In genomic region chr10:50438049-50438936, GRCh38 we compare ENCODE assay signal across 1 cellular context.
A peak's percentile ranks its signal among the peaks of the same experiment; 100 is the strongest.
TF ChIP-seq lines count a peak whose summit lies in the region.

No MANE protein-coding gene starts in this region.

TF ChIP-seq in K562, 482 proteins besides CTCF, POLR2A, EP300 and RAD21 (continued from another document):
- TF ChIP-seq, protein P1, sequence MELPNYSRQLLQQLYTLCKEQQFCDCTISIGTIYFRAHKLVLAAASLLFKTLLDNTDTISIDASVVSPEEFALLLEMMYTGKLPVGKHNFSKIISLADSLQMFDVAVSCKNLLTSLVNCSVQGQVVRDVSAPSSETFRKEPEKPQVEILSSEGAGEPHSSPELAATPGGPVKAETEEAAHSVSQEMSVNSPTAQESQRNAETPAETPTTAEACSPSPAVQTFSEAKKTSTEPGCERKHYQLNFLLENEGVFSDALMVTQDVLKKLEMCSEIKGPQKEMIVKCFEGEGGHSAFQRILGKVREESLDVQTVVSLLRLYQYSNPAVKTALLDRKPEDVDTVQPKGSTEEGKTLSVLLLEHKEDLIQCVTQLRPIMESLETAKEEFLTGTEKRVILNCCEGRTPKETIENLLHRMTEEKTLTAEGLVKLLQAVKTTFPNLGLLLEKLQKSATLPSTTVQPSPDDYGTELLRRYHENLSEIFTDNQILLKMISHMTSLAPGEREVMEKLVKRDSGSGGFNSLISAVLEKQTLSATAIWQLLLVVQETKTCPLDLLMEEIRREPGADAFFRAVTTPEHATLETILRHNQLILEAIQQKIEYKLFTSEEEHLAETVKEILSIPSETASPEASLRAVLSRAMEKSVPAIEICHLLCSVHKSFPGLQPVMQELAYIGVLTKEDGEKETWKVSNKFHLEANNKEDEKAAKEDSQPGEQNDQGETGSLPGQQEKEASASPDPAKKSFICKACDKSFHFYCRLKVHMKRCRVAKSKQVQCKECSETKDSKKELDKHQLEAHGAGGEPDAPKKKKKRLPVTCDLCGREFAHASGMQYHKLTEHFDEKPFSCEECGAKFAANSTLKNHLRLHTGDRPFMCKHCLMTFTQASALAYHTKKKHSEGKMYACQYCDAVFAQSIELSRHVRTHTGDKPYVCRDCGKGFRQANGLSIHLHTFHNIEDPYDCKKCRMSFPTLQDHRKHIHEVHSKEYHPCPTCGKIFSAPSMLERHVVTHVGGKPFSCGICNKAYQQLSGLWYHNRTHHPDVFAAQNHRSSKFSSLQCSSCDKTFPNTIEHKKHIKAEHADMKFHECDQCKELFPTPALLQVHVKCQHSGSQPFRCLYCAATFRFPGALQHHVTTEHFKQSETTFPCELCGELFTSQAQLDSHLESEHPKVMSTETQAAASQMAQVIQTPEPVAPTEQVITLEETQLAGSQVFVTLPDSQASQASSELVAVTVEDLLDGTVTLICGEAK (IDR thresholded peaks at IDR 0.05): no peak
- TF ChIP-seq, protein P1 (CRISPR knock-in tag; IDR thresholded peaks at IDR 0.05): no peak
- TF ChIP-seq WHSC1 (IDR thresholded peaks at IDR 0.05; ENCODE audit: low read length): no peak
- TF ChIP-seq CEBPG (CRISPR knock-in tag; IDR thresholded peaks at IDR 0.05): peak; percentile 20; the same call in 1 of the 2 replicates
- no peak for TF ChIP-seq CEBPG (tag; conservative IDR thresholded peaks at IDR 0.05 in 1 of 2, IDR thresholded peaks at IDR 0.05 in 1 of 2)
- peak; percentile 65 for TF ChIP-seq SPI1 (IDR thresholded peaks at IDR 0.05; ENCODE audit: borderline replicate concordance, low read depth, low read length)
- TF ChIP-seq, protein P2, sequence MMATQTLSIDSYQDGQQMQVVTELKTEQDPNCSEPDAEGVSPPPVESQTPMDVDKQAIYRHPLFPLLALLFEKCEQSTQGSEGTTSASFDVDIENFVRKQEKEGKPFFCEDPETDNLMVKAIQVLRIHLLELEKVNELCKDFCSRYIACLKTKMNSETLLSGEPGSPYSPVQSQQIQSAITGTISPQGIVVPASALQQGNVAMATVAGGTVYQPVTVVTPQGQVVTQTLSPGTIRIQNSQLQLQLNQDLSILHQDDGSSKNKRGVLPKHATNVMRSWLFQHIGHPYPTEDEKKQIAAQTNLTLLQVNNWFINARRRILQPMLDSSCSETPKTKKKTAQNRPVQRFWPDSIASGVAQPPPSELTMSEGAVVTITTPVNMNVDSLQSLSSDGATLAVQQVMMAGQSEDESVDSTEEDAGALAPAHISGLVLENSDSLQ (IDR thresholded peaks at IDR 0.05): peak; percentile 14; the same call in 1 of the 2 replicates
